ENCODE assay signal across 13 cellular contexts in genomic region chr2:20113004-20113796, GRCh38.
DNase-seq lines count a peak whose midpoint lies in the region; ATAC-seq, FAIRE-seq and TF ChIP-seq lines count a peak whose summit lies in the region.
"Had no signal": no experiment of that assay in that cellular context is flagged by ENCODE, and none has a peak within 500 bp of the region (broad histone marks: within the 10 kb centered on the region; RNA-seq: fewer than 3 reads in every experiment).

No MANE protein-coding gene starts in this region.

- no peak overlapping the region for H3K27ac Mint-ChIP-seq in GM23338
- no peak overlapping the region for H3K27ac Mint-ChIP-seq in activated naive CD4-positive, alpha-beta T cell treated with anti-CD3 and anti-CD28 coated beads, Interleukin-2, amount 50 U/mL, for 72 hours

- no peaks in the 10 kb centered on the region for H3K36me3 Mint-ChIP-seq in GM23338 (ENCODE audit: low read depth)
- H3K36me3 Mint-ChIP-seq in activated naive CD4-positive, alpha-beta T cell treated with anti-CD3 and anti-CD28 coated beads, Interleukin-2, amount 50 U/mL, for 72 hours = no peaks in the 10 kb centered on the region

- POLR2A ChIA-PET in K562 (lab: Yijun Ruan, JAX) = no interaction called here

- H2BK12ac ChIP-seq in neuronal stem cell (ENCODE audit: low read length) = no peak overlapping the region

- H3K27ac ChIP-seq in GM23338 (ENCODE audit: low read depth) (no peak overlapping the region), K562 (ENCODE audit: extremely low read depth, low read depth, low read length) (no peak overlapping the region), neuronal stem cell (replicated peaks; ENCODE audit: low read length) (no peak overlapping the region), urinary bladder (ENCODE audit: low read depth) (peak overlapping the region; percentile 54)
- H3K27ac ChIP-seq: BLaER1 treated with 17β-estradiol and CSF1 and Interleukin-3, amounts not matched to agents 10 nM and 100 nM had no signal

- 0 out of 2 replicates have a peak, but pooled peaks cover 7% of the 10 kb centered on the region for H3F3A ChIP-seq in GM23338 (replicated peaks; ENCODE audit: low read depth)

- no peak overlapping the region for H2BK120ac ChIP-seq in neuronal stem cell (ENCODE audit: low read depth, low read length)

- FAIRE-seq in K562 (lab: Jason Lieb, UNC) = no peak

- in situ Hi-C loops in K562 (cut with MboI) = no loop called here

- H3K4me3 ChIP-seq in GM23338 (no peak overlapping the region), K562 (no peak overlapping the region), neuronal stem cell (ENCODE audit: low read length in 2 of 2) (no peak overlapping the region), urinary bladder (ENCODE audit: low read depth, low read length) (no peak overlapping the region)
- H3K4me3 ChIP-seq: BLaER1 treated with 17β-estradiol and CSF1 and Interleukin-3, amounts not matched to agents 10 nM and 100 nM had no signal

- TF ChIP-seq EP300 in K562 (IDR thresholded peaks at IDR 0.05; ENCODE audit: low read length) = no peak

- no peak overlapping the region for H4K91ac ChIP-seq in neuronal stem cell (ENCODE audit: low read depth, low read length, poor library complexity)

- no peak overlapping the region for H2BK15ac ChIP-seq in neuronal stem cell (ENCODE audit: low read length)

- TF ChIP-seq POLR2A in K562 (conservative IDR thresholded peaks at IDR 0.05) = no peak

- H3K36me3 ChIP-seq in GM23338 (ENCODE audit: insufficient read depth) (no peaks in the 10 kb centered on the region), K562 (ENCODE audit: control insufficient read depth, insufficient read depth, low read length) (no peaks in the 10 kb centered on the region), neuronal stem cell (replicated peaks in 1 of 2; ENCODE audit: control insufficient read depth in 2 of 2, insufficient read depth in 2 of 2, low read length in 2 of 2) (no peaks in the 10 kb centered on the region), urinary bladder (ENCODE audit: insufficient read depth) (no peaks in the 10 kb centered on the region)
- H3K36me3 ChIP-seq: BLaER1 treated with 17β-estradiol and CSF1 and Interleukin-3, amounts not matched to agents 10 nM and 100 nM had no signal

- no TSS peak for BruUV-seq in K562 (replicated peaks; lab: Mats Ljungman, UMichigan)

- H3K23ac ChIP-seq in neuronal stem cell (ENCODE audit: low read depth, low read length, poor library complexity) = no peak overlapping the region

- no peaks in the 10 kb centered on the region for H3K4me1 Mint-ChIP-seq in GM23338

- no peaks in the 10 kb centered on the region for H3K9me3 ChIP-seq in K562 (replicated peaks; ENCODE audit: control insufficient read depth, insufficient read depth, low read depth, low read length)
- peaks cover 0 to 3% of the 10 kb centered on the region in 2 donors for H3K9me3 ChIP-seq in neuronal stem cell (replicated peaks in 1 of 2; ENCODE audit: control insufficient read depth in 2 of 2, insufficient read depth in 1 of 2, low read depth in 1 of 2, low read length in 2 of 2)
- H3K9me3 ChIP-seq: BLaER1 treated with 17β-estradiol and CSF1 and Interleukin-3, amounts not matched to agents 10 nM and 100 nM had no signal

- TF ChIP-seq CTCF in GM23338 (conservative IDR thresholded peaks at IDR 0.05; ENCODE audit: low read depth in 2 of 2) = no peak
- no peak for TF ChIP-seq CTCF in K562 (IDR thresholded peaks at IDR 0.05 in 2 of 3, conservative IDR thresholded peaks at IDR 0.05 in 1 of 3; ENCODE audit: insufficient read depth in 2 of 3, low read depth in 1 of 3, low read length in 3 of 3)

- no peak overlapping the region for H2AK5ac ChIP-seq in neuronal stem cell (ENCODE audit: low read depth, low read length)

- no peaks in the 10 kb centered on the region for H3K9me2 ChIP-seq in GM23338 (ENCODE audit: insufficient read depth)

- H3K4me2 ChIP-seq in GM23338 (no peak overlapping the region), K562 (ENCODE audit: insufficient read depth, low read length) (no peak overlapping the region), neuronal stem cell (ENCODE audit: insufficient read depth, low read length, poor library complexity, severe bottlenecking) (no peak overlapping the region)

- CTCF ChIA-PET in K562 (lab: Yijun Ruan, JAX; ENCODE audit: low intra/inter-chr PET ratio) = no interaction called here

- no peaks in the 10 kb centered on the region for H3K4me1 ChIP-seq in GM23338 (ENCODE audit: insufficient read depth)
- H3K4me1 ChIP-seq in K562 (replicated peaks in 1 of 2; ENCODE audit: control insufficient read depth in 2 of 2, insufficient read depth in 2 of 2, low read length in 2 of 2) = peaks cover 0 to 13% of the 10 kb centered on the region in 2 experiments; a peak in 4 of 5 replicates
- peaks cover 3 to 5% of the 10 kb centered on the region in 2 donors for H3K4me1 ChIP-seq in neuronal stem cell (ENCODE audit: control insufficient read depth in 2 of 2, insufficient read depth in 1 of 2, low read depth in 1 of 2, low read length in 2 of 2)
- no peaks in the 10 kb centered on the region for H3K4me1 ChIP-seq in urinary bladder (ENCODE audit: insufficient read depth)

- WGBS in K562 (ENCODE audit: insufficient coverage, low coverage, missing lambda C conversion rate) = 37% methylated on average over 13 of the region's 15 CpGs
- no CpG with 5 or more reads among the region's 15 CpGs for WGBS in neuronal stem cell (ENCODE audit: extremely low coverage in 2 of 2, insufficient read length in 2 of 2, insufficient replicate concordance in 1 of 2), 2 donors
- 90% methylated on average over 15 of the region's 15 CpGs for WGBS in urinary bladder

- peaks cover 5% of the 10 kb centered on the region for H3K27me3 Mint-ChIP-seq in GM23338 (ENCODE audit: insufficient read depth, low read depth, poor library complexity)

- H3K14ac ChIP-seq in neuronal stem cell (ENCODE audit: low read length) = no peak overlapping the region

- no peak overlapping the region for H3K4ac ChIP-seq in neuronal stem cell (ENCODE audit: low read length)

- H2BK5ac ChIP-seq in neuronal stem cell (ENCODE audit: low read length) = no peak overlapping the region

- H3K9me1 ChIP-seq in K562 (ENCODE audit: control insufficient read depth, insufficient read depth, low read length) = no peaks in the 10 kb centered on the region

- H3K9ac ChIP-seq in K562 (ENCODE audit: insufficient read depth in 1 of 2, low read depth in 2 of 2, low read length in 2 of 2) (no peak overlapping the region), neuronal stem cell (ENCODE audit: low read depth, low read length, poor library complexity) (no peak overlapping the region)
- H3K9ac ChIP-seq: BLaER1 treated with 17β-estradiol and CSF1 and Interleukin-3, amounts not matched to agents 10 nM and 100 nM had no signal

- no peak overlapping the region for H3K4me3 Mint-ChIP-seq in GM23338

- no peaks in the 10 kb centered on the region for H3K9me3 Mint-ChIP-seq in GM23338
- H3K9me3 Mint-ChIP-seq in activated naive CD4-positive, alpha-beta T cell treated with anti-CD3 and anti-CD28 coated beads, Interleukin-2, amount 50 U/mL, for 72 hours = no peaks in the 10 kb centered on the region

- peak overlapping the region; percentile 25 for H3K18ac ChIP-seq in neuronal stem cell (ENCODE audit: low read length)

- no peaks in the 10 kb centered on the region for H3K79me1 ChIP-seq in neuronal stem cell (ENCODE audit: low read depth, low read length)

- intact Hi-C loops in K562 (cut with micrococcal nuclease) = no loop called here

- H3K79me2 ChIP-seq in GM23338 (replicated peaks; ENCODE audit: insufficient read depth) = no peaks in the 10 kb centered on the region
- no peaks in the 10 kb centered on the region for H3K79me2 ChIP-seq in K562 (ENCODE audit: control insufficient read depth, insufficient read depth, low read length)

- H2AFZ ChIP-seq in GM23338 (0 out of 2 replicates have a peak overlapping the region, but pooled peaks have one; percentile 47), K562 (ENCODE audit: low read depth, low read length) (no peak overlapping the region), neuronal stem cell (ENCODE audit: low read length) (no peak overlapping the region)

- no peak overlapping the region for H4K8ac ChIP-seq in neuronal stem cell (ENCODE audit: low read depth, low read length)

- TF ChIP-seq RAD21 in K562 (CRISPR knock-in tag; conservative IDR thresholded peaks at IDR 0.05 in 1 of 2, IDR thresholded peaks at IDR 0.05 in 1 of 2) = no peak

- no peaks in the 10 kb centered on the region for H4K20me1 ChIP-seq in GM23338 (replicated peaks; ENCODE audit: insufficient read depth)
- H4K20me1 ChIP-seq in K562 (replicated peaks; ENCODE audit: control insufficient read depth, insufficient read depth, low read length) = peaks cover 3% of the 10 kb centered on the region; the same call in 1 of the 2 replicates
- H4K20me1 ChIP-seq: BLaER1 treated with 17β-estradiol and CSF1 and Interleukin-3, amounts not matched to agents 10 nM and 100 nM had no signal

- DNase-seq in GM23338 (ENCODE audit: low spot score) = no peak
- no peak for DNase-seq in K562 (ENCODE audit: extremely low read depth in 1 of 4, low spot score in 3 of 4)
- no peak for DNase-seq in neuronal stem cell (ENCODE audit: low spot score)
- DNase-seq in activated naive CD4-positive, alpha-beta T cell treated with anti-CD3 and anti-CD28 coated beads, Interleukin-2, amount 50 U/mL, for 72 hours (ENCODE audit: low spot score in 2 of 2) = no peak
- DNase-seq: DMS79 treated with DMSO at 0.1 percent for 48 hours, H7, NCI-H1105, NCI-H2081, RPMI8226 had no signal

- ATAC-seq in GM23338 (no peak), K562 (no peak), GM19035 (IDR thresholded peaks at IDR 0.05; ENCODE audit: unreplicated experiment) (no peak), GM21737 (IDR thresholded peaks at IDR 0.05; ENCODE audit: unreplicated experiment) (no peak)
- ATAC-seq in activated naive CD4-positive, alpha-beta T cell treated with anti-CD3 and anti-CD28 coated beads, Interleukin-2, amount 50 U/mL, for 72 hours = no peak

- H3K27me3 ChIP-seq in GM23338 (ENCODE audit: insufficient read depth) (no peaks in the 10 kb centered on the region), K562 (ENCODE audit: control insufficient read depth in 2 of 2, insufficient read depth in 2 of 2, low read length in 2 of 2) (peaks cover 3 to 22% of the 10 kb centered on the region in 2 experiments; a peak in 3 of 5 replicates), neuronal stem cell (ENCODE audit: control insufficient read depth in 3 of 3, insufficient read depth in 3 of 3, low read depth in 1 of 3, low read length in 3 of 3) (peaks cover 0 to 3% (median 0%) of the 10 kb centered on the region in 3 experiments)
- H3K27me3 ChIP-seq: BLaER1 treated with 17β-estradiol and CSF1 and Interleukin-3, amounts not matched to agents 10 nM and 100 nM had no signal

TF ChIP-seq in GM23338, 12 proteins besides CTCF, POLR2A, EP300 and RAD21 (continues in another document):
- TF ChIP-seq JUNB (IDR thresholded peaks at IDR 0.05; ENCODE audit: unreplicated experiment) (no peak), CREB1 (CRISPR knock-in tag; IDR thresholded peaks at IDR 0.05; ENCODE audit: low read depth) (no peak), NANOG (IDR thresholded peaks at IDR 0.05; ENCODE audit: borderline replicate concordance) (no peak)

TF ChIP-seq in K562, 482 proteins besides CTCF, POLR2A, EP300 and RAD21 (continues in another document):
- TF ChIP-seq RBM25 (IDR thresholded peaks at IDR 0.05; ENCODE audit: low read depth, low read length, severe bottlenecking) = peak; percentile 63
- peak; percentile 34; the same call in 1 of the 2 replicates for TF ChIP-seq BCOR (IDR thresholded peaks at IDR 0.05)
- TF ChIP-seq RBM14 (IDR thresholded peaks at IDR 0.05; ENCODE audit: borderline replicate concordance, insufficient read depth, low read depth, low read length) = no peak
